Comparison of ENCODE assay signal across 9 cellular contexts in the genomic region with DNA sequence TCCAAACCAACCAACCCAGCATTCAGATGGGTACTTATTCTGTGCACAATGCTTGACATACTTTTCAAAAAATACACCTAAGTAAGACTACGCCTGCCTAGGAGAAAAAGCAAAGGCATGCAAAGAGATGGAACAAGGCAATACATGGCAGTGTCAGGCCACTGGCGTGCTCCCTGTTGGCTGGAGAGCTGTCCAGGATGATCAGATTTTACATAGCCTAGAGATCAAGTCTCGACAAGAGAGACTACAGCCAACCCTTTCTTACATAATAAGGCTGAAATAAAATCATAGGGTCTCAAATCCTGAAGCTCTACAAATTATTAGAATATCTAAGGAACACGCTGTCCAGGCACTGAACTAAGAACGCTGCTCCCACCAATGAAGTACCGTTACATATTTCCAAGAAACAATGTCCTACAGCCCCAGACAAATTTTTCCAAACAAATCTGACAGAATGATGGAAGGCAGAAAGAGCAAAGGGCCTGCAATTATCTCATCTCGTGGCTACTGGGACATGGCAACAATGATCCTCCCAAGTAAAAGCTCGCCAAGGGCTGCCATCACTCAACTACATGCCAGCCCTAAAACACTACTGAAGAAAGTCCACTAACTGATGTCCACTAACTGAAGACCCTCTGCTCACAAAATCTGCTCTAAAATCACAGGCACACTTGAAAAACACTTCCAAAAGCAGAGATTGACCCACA. TPM values are rescaled to one million over a fixed set of nuclear protein-coding genes. Genes with fewer than 3 reads are reported as not detected.
DNase-seq lines count a peak whose midpoint lies in the region; ATAC-seq and TF ChIP-seq lines count a peak whose summit lies in the region.
"Had no signal": no experiment of that assay in that cellular context is flagged by ENCODE, and none has a peak within 500 bp of the region (broad histone marks: within the 10 kb centered on the region; RNA-seq: fewer than 3 reads in every experiment).

No MANE protein-coding gene starts in this region.

- peaks cover 51% of the 10 kb centered on the region for H3K4me1 Mint-ChIP-seq in activated CD4-positive, alpha-beta T cell treated with anti-CD3 and anti-CD28 coated beads, Interleukin-2, amount 10 ng/mL, durations not matched to agents 24 days and 14 days

- H3K27ac Mint-ChIP-seq in activated CD4-positive, alpha-beta T cell treated with anti-CD3 and anti-CD28 coated beads, Interleukin-2, amount 10 ng/mL, durations not matched to agents 24 days and 14 days = peak overlapping the region; percentile 70

- ATAC-seq in psoas muscle (no peak), HG03159 (IDR thresholded peaks at IDR 0.05; ENCODE audit: unreplicated experiment) (no peak)
- no peak for ATAC-seq in activated CD4-positive, CD25-positive, alpha-beta regulatory T cell treated with anti-CD3 and anti-CD28 coated beads, Interleukin-2, amount 50 U/mL, for 24 hours

- H3K36me3 ChIP-seq in psoas muscle (ENCODE audit: insufficient read depth in 1 of 2, low read depth in 1 of 2) = peaks cover 23 to 67% of the 10 kb centered on the region in 2 donors

- peak overlapping the region; percentile 18 for H3K4me3 ChIP-seq in epithelial cell of esophagus (ENCODE audit: low read length)
- H3K4me3 ChIP-seq in psoas muscle = peak overlapping the region; percentile 94

- peaks cover 7% of the 10 kb centered on the region for H3K9me3 Mint-ChIP-seq in activated CD4-positive, alpha-beta T cell treated with anti-CD3 and anti-CD28 coated beads, Interleukin-2, amount 10 ng/mL, durations not matched to agents 24 days and 14 days

- WGBS in psoas muscle, 3 donors = 28 to 49% (median 28%) methylated on average over 8 of the region's 8 CpGs

- TF ChIP-seq CTCF in epithelial cell of esophagus (IDR thresholded peaks at IDR 0.05; ENCODE audit: insufficient read depth, low read depth, low read length, missing control alignments) (no peak), psoas muscle (IDR thresholded peaks at IDR 0.05) (no peak)

- H3K4me3 Mint-ChIP-seq in activated CD4-positive, alpha-beta T cell treated with anti-CD3 and anti-CD28 coated beads, Interleukin-2, amount 10 ng/mL, durations not matched to agents 24 days and 14 days = peak overlapping the region; percentile 99

- H3K27me3 Mint-ChIP-seq in activated CD4-positive, alpha-beta T cell treated with anti-CD3 and anti-CD28 coated beads, Interleukin-2, amount 10 ng/mL, durations not matched to agents 24 days and 14 days = peaks cover 1% of the 10 kb centered on the region

- DNase-seq in activated CD4-positive, alpha-beta T cell treated with anti-CD3 and anti-CD28 coated beads, Interleukin-2, amount 10 ng/mL, durations not matched to agents 24 days and 14 days = no peak
- DNase-seq in activated CD4-positive, alpha-beta T cell treated with anti-CD3 and anti-CD28 coated beads, Interleukin-2, amount 50 U/mL, for 48 hours = no peak
- DNase-seq in epithelial cell of esophagus (ENCODE audit: low read depth) = no peak
- no peak for DNase-seq in psoas muscle
- no peak for DNase-seq in RKO (ENCODE audit: low spot score)
- DNase-seq: dorsolateral prefrontal cortex had no signal

- H3K27ac ChIP-seq in psoas muscle = peak overlapping the region; percentile 93
- H3K27ac ChIP-seq: dorsolateral prefrontal cortex had no signal

- H3K36me3 Mint-ChIP-seq in activated CD4-positive, alpha-beta T cell treated with anti-CD3 and anti-CD28 coated beads, Interleukin-2, amount 10 ng/mL, durations not matched to agents 24 days and 14 days (ENCODE audit: low read depth) = peaks cover 69% of the 10 kb centered on the region

- peaks cover 57% of the 10 kb centered on the region for H3K4me1 ChIP-seq in psoas muscle

- H3K27me3 ChIP-seq in psoas muscle (ENCODE audit: insufficient read depth in 3 of 3, low read length in 2 of 3) = no peaks in the 10 kb centered on the region
- H3K27me3 ChIP-seq: dorsolateral prefrontal cortex had no signal

- H3K9me3 ChIP-seq in psoas muscle = no peaks in the 10 kb centered on the region

- intact Hi-C loops in activated CD4-positive, alpha-beta T cell treated with anti-CD3 and anti-CD28 coated beads, Interleukin-2, amount 10 ng/mL, durations not matched to agents 24 days and 14 days (cut with micrococcal nuclease) = no loop called here
- intact Hi-C loops in psoas muscle (cut with DNase I) = no loop called here

TF ChIP-seq in PFSK-1, 5 proteins besides CTCF, POLR2A, EP300 and RAD21:
- TF ChIP-seq TAF1 (IDR thresholded peaks at IDR 0.05; ENCODE audit: borderline replicate concordance, insufficient read depth, low read length) = no peak
- 0 out of 2 replicates have a peak, but pooled peaks have one; percentile 7 for TF ChIP-seq POLR2AphosphoS5 (IDR thresholded peaks at IDR 0.05; ENCODE audit: low read depth, low read length)

RNA-seq across cellular contexts. Expression of gene RPS15A, which starts 5.1 kb away (rescaled TPM):
- total RNA-seq in activated CD4-positive, alpha-beta T cell treated with anti-CD3 and anti-CD28 coated beads, Interleukin-2, amount 10 ng/mL, durations not matched to agents 24 days and 14 days = 1,857 and 1,884 TPM in 2 replicates
- 1,551 TPM for polyA plus RNA-seq in PFSK-1 (2012; ENCODE audit: insufficient read length, low read depth)
- total RNA-seq in psoas muscle = 1,000 to 10,000 TPM in 2 of 4 donors, 100 to 1,000 TPM in 2; 822 to 1,272 (median 1,015) TPM
- polyA plus RNA-seq in psoas muscle = 1,000 to 10,000 TPM; 2,392 to 3,567 (median 3,085) TPM

RNA-seq across cellular contexts. Expression of gene ARL6IP1, which starts 16.3 kb away (rescaled TPM):
- total RNA-seq in activated CD4-positive, alpha-beta T cell treated with anti-CD3 and anti-CD28 coated beads, Interleukin-2, amount 10 ng/mL, durations not matched to agents 24 days and 14 days = 97.2 and 98.5 TPM in 2 replicates
- polyA plus RNA-seq in PFSK-1 (2012; ENCODE audit: insufficient read length, low read depth) = 34.6 TPM
- total RNA-seq in psoas muscle = 10 to 100 TPM; 13.2 to 24.6 (median 15.1) TPM
- 10 to 100 TPM; 15.9 to 22.7 (median 20.1) TPM for polyA plus RNA-seq in psoas muscle
